ENCODE assay signal across 2 cellular contexts in genomic region chr6:98846021-98846380, GRCh38.
TF ChIP-seq lines count a peak whose summit lies in the region.

No MANE protein-coding gene starts in this region.

TF ChIP-seq in GM12878, 131 proteins besides CTCF, POLR2A, EP300 and RAD21 (continued from another document):
- TF ChIP-seq CEBPZ (IDR thresholded peaks at IDR 0.05; ENCODE audit: low read depth, low read length) (no peak), SMC3 (IDR thresholded peaks at IDR 0.05; ENCODE audit: borderline replicate concordance, low read length) (no peak)

TF ChIP-seq in neural cell, 6 proteins besides CTCF, POLR2A, EP300 and RAD21 (continued from another document):
- TF ChIP-seq REST (IDR thresholded peaks at IDR 0.05; ENCODE audit: borderline replicate concordance): no peak
